In the genomic region with DNA sequence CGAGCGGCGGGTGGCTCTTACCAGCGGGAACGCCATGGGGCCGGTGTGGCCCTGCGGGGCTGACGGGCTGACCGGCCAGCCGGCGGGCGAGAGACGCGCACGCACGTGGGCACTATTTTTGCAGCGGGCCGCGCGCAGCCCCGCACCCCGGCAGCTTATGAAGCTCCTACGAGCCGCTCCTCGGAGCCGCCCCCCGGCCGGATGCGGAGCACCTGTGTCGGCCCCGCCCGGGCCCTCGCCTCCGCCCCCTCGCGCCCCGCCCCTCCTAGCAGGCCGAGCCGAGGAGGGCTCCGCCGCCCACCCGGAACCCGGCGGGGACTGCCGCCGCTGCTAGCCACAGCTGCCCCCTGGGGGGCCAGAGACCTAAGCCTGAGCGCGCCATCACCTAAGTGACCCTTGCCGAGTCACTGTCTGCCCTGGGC, we compare ENCODE assay signal across 8 cellular contexts. TPM values are rescaled to one million over a fixed set of nuclear protein-coding genes. Genes with fewer than 3 reads are reported as not detected.
DNase-seq lines count a peak whose midpoint lies in the region; ATAC-seq, FAIRE-seq and TF ChIP-seq lines count a peak whose summit lies in the region.

No MANE protein-coding gene starts in this region.

- no peak overlapping the region for H3K9ac ChIP-seq in iPS-18a (ENCODE audit: low read length)

- H3K27me3 ChIP-seq in BE2C (peaks cover 68% of the 10 kb centered on the region), iPS-18a (ENCODE audit: control insufficient read depth, insufficient read depth, low read length) (peaks cover 68% of the 10 kb centered on the region)

- DNase-seq in BE2C (no peak), HTR-8/SVneo (ENCODE audit: insufficient read length, low spot score) (peak; percentile 45), NCI-H128 (lab: John Stamatoyannopoulos, UW; ENCODE audit: unreplicated experiment) (no peak), NCI-H1694 treated with DMSO at 0.1 percent for 48 hours (lab: John Stamatoyannopoulos, UW) (no peak)
- peak; percentile 39 for DNase-seq in activated naive CD4-positive, alpha-beta T cell treated with anti-CD3 and anti-CD28 coated beads for 36 hours
- DNase-seq in stimulated activated CD4-positive, alpha-beta T cell treated with anti-CD3 and anti-CD28 coated beads, Interleukin-1b, Interleukin-23, amount 100 ng/mL, for 48 hours: peak; percentile 16

- FAIRE-seq in HTR-8/SVneo (lab: Jason Lieb, UNC): no peak

- H3K4me3 Mint-ChIP-seq in activated naive CD4-positive, alpha-beta T cell treated with anti-CD3 and anti-CD28 coated beads for 36 hours: peak overlapping the region; percentile 48

- no peak for ATAC-seq in GM18511 (IDR thresholded peaks at IDR 0.05; ENCODE audit: unreplicated experiment)

- no peak overlapping the region for H3K27ac Mint-ChIP-seq in activated naive CD4-positive, alpha-beta T cell treated with anti-CD3 and anti-CD28 coated beads for 36 hours

- intact Hi-C loops in activated naive CD4-positive, alpha-beta T cell treated with anti-CD3 and anti-CD28 coated beads for 36 hours (cut with micrococcal nuclease): loop anchor here (10.0 kb wide), 1 partner anchor 337 kb away; a partner anchor contains a TSS

- H3K9me3 Mint-ChIP-seq in activated naive CD4-positive, alpha-beta T cell treated with anti-CD3 and anti-CD28 coated beads for 36 hours: no peaks in the 10 kb centered on the region

- TF ChIP-seq CTCF in BE2C (IDR thresholded peaks at IDR 0.05; ENCODE audit: low read depth, low read length): no peak

- H3K9me3 ChIP-seq in BE2C (no peaks in the 10 kb centered on the region; the same call in 1 of the 2 replicates), iPS-18a (ENCODE audit: control insufficient read depth, low read depth, low read length) (no peaks in the 10 kb centered on the region)

- CTCF ChIA-PET in activated naive CD4-positive, alpha-beta T cell treated with anti-CD3 and anti-CD28 coated beads for 36 hours (lab: Charles Lee): no interaction called here

- H3K27ac ChIP-seq in iPS-18a (ENCODE audit: low read length): no peak overlapping the region

- H3K4me3 ChIP-seq in BE2C (ENCODE audit: low read depth, low read length) (peak overlapping the region; percentile 34), iPS-18a (ENCODE audit: low read length) (peak overlapping the region; percentile 52)

- H3K36me3 ChIP-seq in BE2C (no peaks in the 10 kb centered on the region), iPS-18a (ENCODE audit: control insufficient read depth, low read depth, low read length) (no peaks in the 10 kb centered on the region)

- H3K4me1 ChIP-seq in BE2C (no peaks in the 10 kb centered on the region), iPS-18a (ENCODE audit: control insufficient read depth, low read depth, low read length) (no peaks in the 10 kb centered on the region)

- peaks cover 43% of the 10 kb centered on the region for H3K27me3 Mint-ChIP-seq in activated naive CD4-positive, alpha-beta T cell treated with anti-CD3 and anti-CD28 coated beads for 36 hours (ENCODE audit: low read depth)

- peaks cover 8% of the 10 kb centered on the region for H3K4me1 Mint-ChIP-seq in activated naive CD4-positive, alpha-beta T cell treated with anti-CD3 and anti-CD28 coated beads for 36 hours (ENCODE audit: low read depth)

- H3K36me3 Mint-ChIP-seq in activated naive CD4-positive, alpha-beta T cell treated with anti-CD3 and anti-CD28 coated beads for 36 hours (ENCODE audit: low read depth): no peaks in the 10 kb centered on the region

RNA-seq across cellular contexts. Expression of a gene that starts 0.7 kb away (rescaled TPM):
- 3.1 TPM for polyA plus RNA-seq in BE2C (2012; ENCODE audit: insufficient read depth, insufficient read length, low read depth)
- under 1 TPM in 1 of 2 experiments, not detected in 1; 0.10 TPM for total RNA-seq in activated naive CD4-positive, alpha-beta T cell treated with anti-CD3 and anti-CD28 coated beads for 36 hours

Comparison
In these comparisons a context has a peak if more than half of its experiments do, and no peak if none do; other contexts are left out.
1. DNase-seq: peak in HTR-8/SVneo (single experiment), activated naive CD4-positive, alpha-beta T cell treated with anti-CD3 and anti-CD28 coated beads for 36 hours (single experiment) and stimulated activated CD4-positive, alpha-beta T cell treated with anti-CD3 and anti-CD28 coated beads, Interleukin-1b, Interleukin-23, amount 100 ng/mL, for 48 hours (single experiment); none in BE2C (single experiment), NCI-H128 (single experiment) and NCI-H1694 treated with DMSO at 0.1 percent for 48 hours (single experiment).